In genomic region chr7:117858731-117859130, GRCh38 we compare ENCODE assay signal across 23 cellular contexts. TPM values are rescaled to one million over a fixed set of nuclear protein-coding genes. Genes with fewer than 3 reads are reported as not detected.
DNase-seq lines count a peak whose midpoint lies in the region; ATAC-seq, FAIRE-seq and TF ChIP-seq lines count a peak whose summit lies in the region.
"Had no signal": no experiment of that assay in that cellular context is flagged by ENCODE, and none has a peak within 500 bp of the region (broad histone marks: within the 10 kb centered on the region; RNA-seq: fewer than 3 reads in every experiment).

No MANE protein-coding gene starts in this region.

- H3K27me3 ChIP-seq in aorta (ENCODE audit: control insufficient read depth in 1 of 2, insufficient read depth in 2 of 2, low read length in 1 of 2): no peaks in the 10 kb centered on the region

- DNase-seq in A549 (ENCODE audit: low read depth in 1 of 2, low spot score in 1 of 2): no peak
- peak; percentile 48 for DNase-seq in RCC 7860 (ENCODE audit: low spot score)
- DNase-seq in epithelial cell of prostate (ENCODE audit: low read depth, low spot score): peak; percentile 73
- peak; percentile 28 for DNase-seq in kidney tubule cell (ENCODE audit: low spot score)
- no peak for DNase-seq in aorta
- DNase-seq in NCI-H187 (lab: John Stamatoyannopoulos, UW): no peak
- DNase-seq in activated effector memory CD4-positive, alpha-beta T cell treated with Interleukin-2 at 50 U/mL for 16 hours: no peak
- DNase-seq: 8988T; AML-193; C1 segment of cervical spinal cord; CD8-positive, alpha-beta T cell; DND-41; GOT3; MV-4-11; NCI-H1105 treated with DMSO at 0.1 percent for 48 hours; NCI-H2081 treated with DMSO at 0.1 percent for 48 hours; NCI-H2171 treated with DMSO at 0.1 percent for 48 hours; NCI-H524 treated with DMSO at 0.1 percent for 48 hours; NCI-H82; SHP77 treated with DMSO at 0.1 percent for 48 hours; SK-N-SH had no signal

- H3K4me2 ChIP-seq in A549: no peak overlapping the region
- H3K4me2 ChIP-seq: KMS-11, SK-N-SH had no signal

- H3K27ac ChIP-seq in A549 (no peak overlapping the region), epithelial cell of prostate (peak overlapping the region; percentile 53), aorta (ENCODE audit: low read depth in 1 of 2, low read length in 2 of 2) (no peak overlapping the region)
- H3K27ac ChIP-seq: KMS-11 had no signal

- FAIRE-seq in A549 (lab: Jason Lieb, UNC) (no peak), RCC 7860 (lab: Jason Lieb, UNC) (peak; percentile 53)
- FAIRE-seq: GM12891 had no signal

- intact Hi-C loops in aorta (cut with DNase I): no loop called here

- H3K9me3 ChIP-seq in A549 (no peaks in the 10 kb centered on the region), aorta (ENCODE audit: control insufficient read depth, low read length) (no peaks in the 10 kb centered on the region)
- H3K9me3 ChIP-seq: SK-N-SH had no signal

- no peak for TF ChIP-seq RAD21 in A549 (conservative IDR thresholded peaks at IDR 0.05 in 1 of 2, IDR thresholded peaks at IDR 0.05 in 1 of 2)

- no peak for TF ChIP-seq POLR2A in A549 (IDR thresholded peaks at IDR 0.05; ENCODE audit: low read length)

- ATAC-seq in A549 (no peak), aorta (ENCODE audit: low FRiP score) (no peak)
- ATAC-seq: CD8-positive, alpha-beta T cell had no signal

- no peak for TF ChIP-seq EP300 in A549 (IDR thresholded peaks at IDR 0.05)

- H3K4me3 ChIP-seq in A549 (no peak overlapping the region), aorta (ENCODE audit: low read length in 2 of 2) (no peak overlapping the region)

- CTCF ChIA-PET in A549 (lab: Yijun Ruan, JAX): no interaction called here

- POLR2A ChIA-PET in A549 (lab: Yijun Ruan, JAX): no interaction called here

- WGBS in A549 (ENCODE audit: missing lambda C conversion rate): 18% methylated on average over 3 of the region's 3 CpGs
- 84 to 89% methylated on average over 3 of the region's 3 CpGs for WGBS in aorta, 2 donors

- no peaks in the 10 kb centered on the region for H3K36me3 ChIP-seq in aorta (ENCODE audit: control insufficient read depth in 1 of 2, insufficient read depth in 2 of 2, low read length in 1 of 2)

- TF ChIP-seq CTCF in A549 (IDR thresholded peaks at IDR 0.05): no peak

- H3K4me1 ChIP-seq in A549: no peaks in the 10 kb centered on the region
- no peaks in the 10 kb centered on the region for H3K4me1 ChIP-seq in aorta (ENCODE audit: control insufficient read depth in 1 of 2, insufficient read depth in 2 of 2, low read length in 2 of 2)

TF ChIP-seq in A549, 52 proteins besides CTCF, POLR2A, EP300 and RAD21:
- TF ChIP-seq HMGXB4 (CRISPR knock-in tag; IDR thresholded peaks at IDR 0.05; ENCODE audit: borderline replicate concordance) (no peak), MAFK (IDR thresholded peaks at IDR 0.05; ENCODE audit: partially characterized antibody) (peak; percentile 95), FOXS1 (CRISPR knock-in tag; IDR thresholded peaks at IDR 0.05) (no peak), JUNB (IDR thresholded peaks at IDR 0.05) (no peak), REST (IDR thresholded peaks at IDR 0.05) (no peak), ZNF302 (CRISPR knock-in tag; IDR thresholded peaks at IDR 0.05) (no peak), HDAC2 (IDR thresholded peaks at IDR 0.05) (no peak)

RNA-seq across cellular contexts. Expression of gene CTTNBP2, which starts 14.5 kb away (rescaled TPM):
- 0.18 and 0.26 TPM in 2 replicates for polyA plus RNA-seq in A549 (2011; rRNA removed)
- polyA plus RNA-seq in A549 (2012; cell fraction: cytosol; rRNA removed): 0.03 and 0.05 TPM in 2 replicates
- polyA plus RNA-seq in A549 (2012; cell fraction: nucleus; rRNA removed): 0.05 and 0.11 TPM in 2 replicates
- 0.21 to 0.33 TPM (median 0.25 TPM) in 3 replicates for polyA plus RNA-seq in A549 (2017; fragmentation: RNase III; extraction: RNeasy Plus Mini Kit Qiagen cat#74134 plus additional on column Dnase treatment)
- polyA minus RNA-seq in A549 (2011; rRNA and poly(A)+ RNA removed): 0.21 and 0.88 TPM in 2 replicates
- 10 to 100 TPM; 15.9 to 29.6 TPM for total RNA-seq in aorta
- 1 to 10 TPM; 1.2 to 1.4 TPM for polyA plus RNA-seq in aorta
- total RNA-seq: CD8-positive, alpha-beta T cell had no signal
- polyA plus RNA-seq: SK-N-SH had no signal

Comparison
In these comparisons a context has a peak if more than half of its experiments do, and no peak if none do; other contexts are left out.
1. DNase-seq: peak in RCC 7860 (single experiment), epithelial cell of prostate (single experiment) and kidney tubule cell (single experiment); none in A549 (0 of 2), aorta (0 of 2), NCI-H187 (0 of 2) and activated effector memory CD4-positive, alpha-beta T cell treated with Interleukin-2 at 50 U/mL for 16 hours (single experiment).